In genomic region chr17:65158622-65159021, GRCh38 we compare ENCODE assay signal across 19 cellular contexts. TPM values are rescaled to one million over a fixed set of nuclear protein-coding genes. Genes with fewer than 3 reads are reported as not detected.
DNase-seq lines count a peak whose midpoint lies in the region; ATAC-seq and TF ChIP-seq lines count a peak whose summit lies in the region.
"Had no signal": no experiment of that assay in that cellular context is flagged by ENCODE, and none has a peak within 500 bp of the region (broad histone marks: within the 10 kb centered on the region; RNA-seq: fewer than 3 reads in every experiment).

No MANE protein-coding gene starts in this region.

- H3K4me3 Mint-ChIP-seq in stimulated activated memory B cell treated with anti-CD40 and anti-IgM and Interleukin-4, amounts not matched to agents 10 μg/mL and 1 μg/mL and 100 μg/mL, for 72 hours, result no peak overlapping the region
- H3K4me3 Mint-ChIP-seq: B cell; CD4-positive, alpha-beta memory T cell; HFFc6 had no signal

- H3K4me1 Mint-ChIP-seq in stimulated activated memory B cell treated with anti-CD40 and anti-IgM and Interleukin-4, amounts not matched to agents 10 μg/mL and 1 μg/mL and 100 μg/mL, for 72 hours, result peaks cover 27% of the 10 kb centered on the region

- CTCF ChIA-PET in SK-N-SH (lab: Yijun Ruan, JAX) (interaction anchor here (1.1 to 10.7 kb wide), 4 partner anchors 20 to 57 kb away, joined by 3 to 79 read pairs (median 8); partner anchors contain the start of gene RGS9), mammary epithelial cell (lab: Charles Lee; ENCODE audit: low non-redundant PET) (no interaction called here)

- TF ChIP-seq CTCF in SK-N-SH (IDR thresholded peaks at IDR 0.05), result no peak
- no peak for TF ChIP-seq CTCF in DND-41 (IDR thresholded peaks at IDR 0.05; ENCODE audit: borderline replicate concordance, extremely low read depth, low read length, poor library complexity, severe bottlenecking)
- TF ChIP-seq CTCF in foreskin fibroblast (IDR thresholded peaks at IDR 0.05; ENCODE audit: low read depth, low read length), result no peak
- no peak for TF ChIP-seq CTCF in mammary epithelial cell (conservative IDR thresholded peaks at IDR 0.05 in 1 of 2, IDR thresholded peaks at IDR 0.05 in 1 of 2; ENCODE audit: extremely low read depth in 1 of 2, insufficient read depth in 1 of 2, low read depth in 1 of 2, low read length in 2 of 2)

- in situ Hi-C loops in mammary epithelial cell (cut with MboI; ENCODE audit: low sequenced_read_pairs in 2 of 2), result no loop called here

- no peaks in the 10 kb centered on the region for H3F3A ChIP-seq in SK-N-SH (replicated peaks; ENCODE audit: insufficient read depth)

- H2AFZ ChIP-seq in SK-N-SH (ENCODE audit: low read depth) (no peak overlapping the region), DND-41 (ENCODE audit: low read depth, low read length) (no peak overlapping the region), mammary epithelial cell (ENCODE audit: low read depth, low read length) (no peak overlapping the region)

- H3K4me3 ChIP-seq in SK-N-SH (ENCODE audit: low read depth in 2 of 2, low read length in 1 of 2) (no peak overlapping the region), DND-41 (ENCODE audit: low read depth in 1 of 2, low read length in 2 of 2) (no peak overlapping the region), foreskin fibroblast (ENCODE audit: low read depth in 1 of 2, low read length in 2 of 2) (no peak overlapping the region), mammary epithelial cell (replicated peaks in 1 of 3; ENCODE audit: insufficient read depth in 1 of 3, low read depth in 2 of 3, low read length in 3 of 3) (no peak overlapping the region)
- H3K4me3 ChIP-seq: HAP-1 had no signal

- peak; percentile 9; the same call in 1 of the 2 replicates for TF ChIP-seq RAD21 in SK-N-SH (IDR thresholded peaks at IDR 0.05; ENCODE audit: low read length)

- H4K20me1 ChIP-seq in SK-N-SH (ENCODE audit: insufficient read depth) (no peaks in the 10 kb centered on the region), DND-41 (ENCODE audit: insufficient read depth, low read length) (no peaks in the 10 kb centered on the region), mammary epithelial cell (ENCODE audit: insufficient read depth, low read length) (no peaks in the 10 kb centered on the region)

- H3K27me3 ChIP-seq in SK-N-SH (ENCODE audit: insufficient read depth) (no peaks in the 10 kb centered on the region), DND-41 (ENCODE audit: insufficient read depth, low read length, poor library complexity) (no peaks in the 10 kb centered on the region), mammary epithelial cell (ENCODE audit: insufficient read depth, low read length) (no peaks in the 10 kb centered on the region)

- WGBS in SK-N-SH (ENCODE audit: low lambda C conversion rate), result 69% methylated on average over 2 of the region's 2 CpGs
- 59% methylated on average over 2 of the region's 2 CpGs for WGBS in mammary epithelial cell (ENCODE audit: low coverage, missing lambda C conversion rate)

- H3K36me3 ChIP-seq in SK-N-SH (replicated peaks in 1 of 2; ENCODE audit: control insufficient read depth in 1 of 2, insufficient read depth in 2 of 2, low read length in 1 of 2) (no peaks in the 10 kb centered on the region), DND-41 (ENCODE audit: insufficient read depth, low read length) (peaks cover 9% of the 10 kb centered on the region; the same call in 1 of the 2 replicates), KOPT-K1 (ENCODE audit: insufficient read depth, low read length) (no peaks in the 10 kb centered on the region), mammary epithelial cell (ENCODE audit: insufficient read depth, low read length) (no peaks in the 10 kb centered on the region)
- H3K36me3 ChIP-seq: HAP-1 had no signal

- H3K4me2 ChIP-seq in SK-N-SH (no peak overlapping the region), DND-41 (ENCODE audit: insufficient read depth, low read length) (no peak overlapping the region), mammary epithelial cell (ENCODE audit: insufficient read depth, low read depth, low read length) (no peak overlapping the region)

- peak overlapping the region; percentile 1 for H3K27ac Mint-ChIP-seq in stimulated activated memory B cell treated with anti-CD40 and anti-IgM and Interleukin-4, amounts not matched to agents 10 μg/mL and 1 μg/mL and 100 μg/mL, for 72 hours
- H3K27ac Mint-ChIP-seq: B cell, HFFc6 had no signal

- H3K9ac ChIP-seq in SK-N-SH (no peak overlapping the region), DND-41 (ENCODE audit: low read depth, low read length) (no peak overlapping the region), mammary epithelial cell (ENCODE audit: insufficient read depth, low read length) (no peak overlapping the region)

- POLR2A ChIA-PET in SK-N-SH (lab: Yijun Ruan, JAX), result no interaction called here

- no peak for ATAC-seq in SK-N-SH treated with all-trans-retinoic acid at 6 μM for 48 hours
- ATAC-seq in DND-41 (ENCODE audit: insufficient read depth, low read depth), result peak; percentile 61
- no peak for ATAC-seq in stimulated activated memory B cell treated with anti-CD40 and anti-IgM and Interleukin-4, amounts not matched to agents 10 μg/mL and 1 μg/mL and 100 μg/mL, for 72 hours
- no peak for ATAC-seq in HG02840 (IDR thresholded peaks at IDR 0.05; ENCODE audit: low FRiP score, unreplicated experiment)

- TF ChIP-seq EP300 in SK-N-SH (IDR thresholded peaks at IDR 0.05; ENCODE audit: borderline replicate concordance in 1 of 2, low read depth in 1 of 2, low read length in 1 of 2), result peak in 1 of 2 experiments; percentile 78; a peak in 2 of 4 replicates

- DNase-seq in SK-N-SH, result peak; percentile 67
- peak; percentile 56 for DNase-seq in DND-41
- no peak for DNase-seq in foreskin fibroblast
- DNase-seq in mammary epithelial cell, result no peak
- DNase-seq: C1 segment of cervical spinal cord; Calu3; CD4-positive, alpha-beta memory T cell; COR-L47; DMS53; DMS79 treated with DMSO at 0.1 percent for 48 hours; GOT3; HFFc6 had no signal

- intact Hi-C loops in mammary epithelial cell (cut with micrococcal nuclease), result no loop called here

- H3K79me2 ChIP-seq in SK-N-SH (ENCODE audit: insufficient read depth) (no peaks in the 10 kb centered on the region), DND-41 (ENCODE audit: insufficient read depth, low read length) (no peaks in the 10 kb centered on the region), mammary epithelial cell (ENCODE audit: insufficient read depth, low read length) (no peaks in the 10 kb centered on the region)

- no peaks in the 10 kb centered on the region for H3K9me3 Mint-ChIP-seq in stimulated activated memory B cell treated with anti-CD40 and anti-IgM and Interleukin-4, amounts not matched to agents 10 μg/mL and 1 μg/mL and 100 μg/mL, for 72 hours
- H3K9me3 Mint-ChIP-seq: CD4-positive, alpha-beta memory T cell; HFFc6 had no signal

- no peaks in the 10 kb centered on the region for H3K36me3 Mint-ChIP-seq in stimulated activated memory B cell treated with anti-CD40 and anti-IgM and Interleukin-4, amounts not matched to agents 10 μg/mL and 1 μg/mL and 100 μg/mL, for 72 hours
- H3K36me3 Mint-ChIP-seq: CD4-positive, alpha-beta memory T cell had no signal

- no peaks in the 10 kb centered on the region for H3K9me3 ChIP-seq in SK-N-SH
- H3K9me3 ChIP-seq in DND-41 (ENCODE audit: insufficient read depth, low read length, severe bottlenecking), result no peaks in the 10 kb centered on the region
- no peaks in the 10 kb centered on the region for H3K9me3 ChIP-seq in KOPT-K1 (ENCODE audit: insufficient read depth, low read length, poor library complexity, severe bottlenecking)
- no peaks in the 10 kb centered on the region for H3K9me3 ChIP-seq in mammary epithelial cell (replicated peaks; ENCODE audit: insufficient read depth, low read length)
- H3K9me3 ChIP-seq: HAP-1 had no signal

- no TSS peak for BruUV-seq in mammary epithelial cell (replicated peaks; lab: Mats Ljungman, UMichigan)

- dilution Hi-C loops in mammary epithelial cell (cut with HindIII; ENCODE audit: low sequenced_read_pairs), result no loop called here

- no peaks in the 10 kb centered on the region for H3K9me2 ChIP-seq in SK-N-SH

- H3K4me1 ChIP-seq in SK-N-SH (ENCODE audit: control insufficient read depth in 1 of 2, insufficient read depth in 2 of 2, low read depth in 1 of 2, low read length in 1 of 2) (peaks cover 0 to 10% of the 10 kb centered on the region in 2 experiments; a peak in 1 of 4 replicates), DND-41 (ENCODE audit: insufficient read depth, low read length) (peaks cover 62% of the 10 kb centered on the region), mammary epithelial cell (ENCODE audit: insufficient read depth, low read length) (peaks cover 2% of the 10 kb centered on the region)
- H3K4me1 ChIP-seq: HAP-1 had no signal

- H3K27ac ChIP-seq in SK-N-SH (ENCODE audit: low read depth in 2 of 2, low read length in 1 of 2) (no peak overlapping the region), DND-41 (ENCODE audit: low read length) (peak overlapping the region; percentile 82), KOPT-K1 (ENCODE audit: low read depth, low read length, poor library complexity, severe bottlenecking) (peak overlapping the region; percentile 40), mammary epithelial cell (ENCODE audit: insufficient read depth, low read depth, low read length) (no peak overlapping the region)
- H3K27ac ChIP-seq: 22Rv1 had no signal

- H3K27me3 Mint-ChIP-seq in stimulated activated memory B cell treated with anti-CD40 and anti-IgM and Interleukin-4, amounts not matched to agents 10 μg/mL and 1 μg/mL and 100 μg/mL, for 72 hours, result no peaks in the 10 kb centered on the region
- H3K27me3 Mint-ChIP-seq: B cell; CD4-positive, alpha-beta memory T cell had no signal

TF ChIP-seq in SK-N-SH, 30 proteins besides CTCF, POLR2A, EP300 and RAD21 (continues in another document):
- no peak for TF ChIP-seq MXI1 (IDR thresholded peaks at IDR 0.05; ENCODE audit: low read depth, low read length)
- no peak for TF ChIP-seq FOSL2 (IDR thresholded peaks at IDR 0.05; ENCODE audit: borderline replicate concordance, low read depth)
- no peak for TF ChIP-seq POLR2AphosphoS5 (IDR thresholded peaks at IDR 0.05; ENCODE audit: low read depth, low read length)
- TF ChIP-seq SIN3A (IDR thresholded peaks at IDR 0.05; ENCODE audit: borderline replicate concordance, low read depth, low read length), result no peak
- no peak for TF ChIP-seq ELF1 (IDR thresholded peaks at IDR 0.05)
- no peak for TF ChIP-seq RXRA (IDR thresholded peaks at IDR 0.05; ENCODE audit: borderline replicate concordance, low read depth)

TF ChIP-seq in SK-N-SH treated with all-trans-retinoic acid at 6 μM for 48 hours, 23 proteins besides CTCF, POLR2A, EP300 and RAD21 (continues in another document):
- TF ChIP-seq RARB (CRISPR knock-in tag; IDR thresholded peaks at IDR 0.05), result no peak
- no peak for TF ChIP-seq ZNF8 (CRISPR knock-in tag; IDR thresholded peaks at IDR 0.05)
- TF ChIP-seq GLIS3 (CRISPR knock-in tag; IDR thresholded peaks at IDR 0.05), result no peak
- TF ChIP-seq PPARA (CRISPR knock-in tag; IDR thresholded peaks at IDR 0.05; ENCODE audit: borderline replicate concordance), result no peak
- TF ChIP-seq ESRRG (CRISPR knock-in tag; IDR thresholded peaks at IDR 0.05), result no peak
- TF ChIP-seq SNAI2 (CRISPR knock-in tag; IDR thresholded peaks at IDR 0.05), result no peak
- no peak for TF ChIP-seq BACH2 (CRISPR knock-in tag; IDR thresholded peaks at IDR 0.05; ENCODE audit: borderline replicate concordance)

RNA-seq across cellular contexts. Expression of gene RGS9, which starts 21.5 kb away (rescaled TPM):
- polyA plus RNA-seq in SK-N-SH (2012; rRNA removed), result 1.3 and 1.4 TPM in 2 replicates
- 1.6 and 1.9 TPM in 2 replicates for polyA plus RNA-seq in SK-N-SH (2012; cell fraction: cytosol; rRNA removed)
- polyA plus RNA-seq in SK-N-SH (2012; cell fraction: nucleus; rRNA removed), result 0.79 and 0.94 TPM in 2 replicates
- 1 to 10 TPM; 2.8 to 3.5 TPM for total RNA-seq in mammary epithelial cell
- polyA plus RNA-seq in mammary epithelial cell, result 0.93 TPM
- polyA minus RNA-seq in mammary epithelial cell, result 3.3 TPM

Comparison
In these comparisons a context has a peak if more than half of its experiments do, and no peak if none do; other contexts are left out.
1. DNase-seq: peak in SK-N-SH (single experiment) and DND-41 (single experiment); none in foreskin fibroblast (0 of 2) and mammary epithelial cell (single experiment).
2. H3K27ac ChIP-seq: peak in DND-41 (single experiment) and KOPT-K1 (single experiment); none in SK-N-SH (0 of 2) and mammary epithelial cell (single experiment).